In genomic region chr22:23838686-23839468, GRCh38 we compare ENCODE assay signal across 8 cellular contexts. TPM values are rescaled to one million over a fixed set of nuclear protein-coding genes. Genes with fewer than 3 reads are reported as not detected.
DNase-seq lines count a peak whose midpoint lies in the region; ATAC-seq and TF ChIP-seq lines count a peak whose summit lies in the region.

DERL3 (minus strand) TSS chr22:23839006; CDS start chr22:23838987, 19 bp downstream.

- H3K79me2 ChIP-seq in OCI-LY1 (ENCODE audit: insufficient read depth, low read length) = no peaks in the 10 kb centered on the region

- peak within 1 kb of the TSS; percentile 45; the same call in 1 of the 2 replicates for H3K9ac ChIP-seq in HUES48 (ENCODE audit: low read depth, low read length)
- H3K9ac ChIP-seq in OCI-LY1 (ENCODE audit: low read length) = peak within 1 kb of the TSS; percentile 62

- H3K4me1 Mint-ChIP-seq in CD8-positive, alpha-beta memory T cell = peaks cover 19 to 29% (median 19%) of the 10 kb centered on the region in 3 donors

- intact Hi-C loops in mucosa of descending colon (cut with DNase I, micrococcal nuclease) = no loop called here

- no peaks in the 10 kb centered on the region for H3K9me2 ChIP-seq in OCI-LY1 (ENCODE audit: low read depth, low read length)

- peak within 1 kb of the TSS; percentile 76 for H3K4me2 ChIP-seq in OCI-LY1 (ENCODE audit: low read length)

- TF ChIP-seq CTCF in OCI-LY1 (IDR thresholded peaks at IDR 0.05; ENCODE audit: low read length) (no peak), mucosa of descending colon (IDR thresholded peaks at IDR 0.05) (peak; percentile 8)

- H3K27ac ChIP-seq in CD8-positive, alpha-beta memory T cell (ENCODE audit: low read depth, low read length) = no peak within 1 kb of the TSS
- H3K27ac ChIP-seq in HUES48 (ENCODE audit: low read depth, low read length) = peak within 1 kb of the TSS; percentile 78
- H3K27ac ChIP-seq in OCI-LY1 (ENCODE audit: low read depth, low read length, poor library complexity, severe bottlenecking) = peak within 1 kb of the TSS; percentile 97
- H3K27ac ChIP-seq in epithelial cell of prostate = no peak within 1 kb of the TSS

- H3K36me3 Mint-ChIP-seq in CD8-positive, alpha-beta memory T cell = peaks cover 0 to 18% (median 0%) of the 10 kb centered on the region in 3 donors

- POLR2A ChIA-PET in CD8-positive, alpha-beta memory T cell (lab: Charles Lee) = interaction anchor here (1.5 kb wide), 1 partner anchor 18 kb away, joined by 7 read pairs; the partner anchor contains the start of gene SLC2A11

- H3K4me1 ChIP-seq in CD8-positive, alpha-beta memory T cell (ENCODE audit: insufficient read depth, low read length) = peaks cover 11% of the 10 kb centered on the region
- H3K4me1 ChIP-seq in HUES48 (ENCODE audit: control insufficient read depth, insufficient read depth, low read length) = peaks cover 9% of the 10 kb centered on the region; the same call in 1 of the 2 replicates
- H3K4me1 ChIP-seq in OCI-LY1 (ENCODE audit: insufficient read depth, low read length, severe bottlenecking) = peaks cover 52% of the 10 kb centered on the region
- peaks cover 13% of the 10 kb centered on the region for H3K4me1 ChIP-seq in mucosa of descending colon (ENCODE audit: low read depth)

- no peaks in the 10 kb centered on the region for H3K36me3 ChIP-seq in CD8-positive, alpha-beta memory T cell (ENCODE audit: insufficient read depth, low read length)
- H3K36me3 ChIP-seq in HUES48 (ENCODE audit: control insufficient read depth, insufficient read depth, low read length) (peaks cover 21% of the 10 kb centered on the region), OCI-LY1 (ENCODE audit: insufficient read depth, low read length) (peaks cover 36% of the 10 kb centered on the region), mucosa of descending colon (ENCODE audit: low read depth) (no peaks in the 10 kb centered on the region)

- peaks cover 0 to 2% of the 10 kb centered on the region in 2 donors for H3K27me3 Mint-ChIP-seq in CD8-positive, alpha-beta memory T cell

- H3K4me3 Mint-ChIP-seq in CD8-positive, alpha-beta memory T cell = peak within 1 kb of the TSS; percentile 76 to 93 (median 91)

- H3K4me3 ChIP-seq in CD8-positive, alpha-beta memory T cell (ENCODE audit: low read length) = peak within 1 kb of the TSS; percentile 67
- H3K4me3 ChIP-seq in HUES48 (ENCODE audit: low read depth, low read length) (peak within 1 kb of the TSS; percentile 87), OCI-LY1 (ENCODE audit: low read depth, low read length, poor library complexity, severe bottlenecking) (peak within 1 kb of the TSS; percentile 55), mucosa of descending colon (peak within 1 kb of the TSS; percentile 28)

- H3K27me3 ChIP-seq in CD8-positive, alpha-beta memory T cell (ENCODE audit: insufficient read depth, low read length, poor library complexity, severe bottlenecking) = no peaks in the 10 kb centered on the region
- H3K27me3 ChIP-seq in HUES48 (ENCODE audit: control insufficient read depth, insufficient read depth, low read length) (peaks cover 7% of the 10 kb centered on the region; the same call in 1 of the 2 replicates), OCI-LY1 (ENCODE audit: insufficient read depth, low read length) (no peaks in the 10 kb centered on the region)

- no peaks in the 10 kb centered on the region for H4K20me1 ChIP-seq in OCI-LY1 (ENCODE audit: insufficient read depth, low read length)

- ATAC-seq in GM21367 (IDR thresholded peaks at IDR 0.05; ENCODE audit: unreplicated experiment) (peak; percentile 64), mucosa of descending colon (peak; percentile 93)

- no peaks in the 10 kb centered on the region for H3F3A ChIP-seq in OCI-LY1 (ENCODE audit: insufficient read depth, low read length)

- peak within 1 kb of the TSS; percentile 67 to 98 (median 94) for H3K27ac Mint-ChIP-seq in CD8-positive, alpha-beta memory T cell

- no peak within 1 kb of the TSS for H2AFZ ChIP-seq in OCI-LY1 (ENCODE audit: low read length)

- CTCF ChIA-PET in CD8-positive, alpha-beta memory T cell (lab: Charles Lee) = interaction anchor here (1.3 to 3.0 kb wide), 2 partner anchors 11 kb away, joined by 4 to 14 read pairs; no protein-coding TSS in a partner anchor

- H3K9me3 Mint-ChIP-seq in CD8-positive, alpha-beta memory T cell = no peaks in the 10 kb centered on the region

- peak; percentile 89 to 96 (median 92) for DNase-seq in CD8-positive, alpha-beta memory T cell
- DNase-seq in activated T-cell treated with anti-CD3 and anti-CD28 coated beads for 4 hours (peak; percentile 88), epithelial cell of prostate (ENCODE audit: low read depth, low spot score) (peak; percentile 60), mucosa of descending colon (peak; percentile 99 to 100 (median 99))
- DNase-seq in stimulated activated CD8-positive, alpha-beta memory T cell treated with anti-CD3 and anti-CD28 coated beads, Interleukin-2, amount 100 ng/mL, for 48 hours (ENCODE audit: low read depth in 2 of 2) = peak; percentile 96

- no peaks in the 10 kb centered on the region for H3K9me3 ChIP-seq in CD8-positive, alpha-beta memory T cell (ENCODE audit: low read length)
- H3K9me3 ChIP-seq in HUES48 (ENCODE audit: control insufficient read depth, insufficient read depth, low read length) = no peaks in the 10 kb centered on the region
- H3K9me3 ChIP-seq in OCI-LY1 (ENCODE audit: low read length) = no peaks in the 10 kb centered on the region
- H3K9me3 ChIP-seq in mucosa of descending colon = no peaks in the 10 kb centered on the region

RNA-seq across cellular contexts. Expression of gene DERL3, which starts in this region (rescaled TPM):
- total RNA-seq in CD8-positive, alpha-beta memory T cell = 1 to 10 TPM; 5.4 to 5.8 TPM
- polyA plus RNA-seq in CD8-positive, alpha-beta memory T cell = 0.28 TPM
- total RNA-seq in mucosa of descending colon = 10 to 100 TPM in 1 of 3 donors, 1 to 10 TPM in 2; 4.4 to 18.8 (median 7.9) TPM

Comparison
In these comparisons a context has a peak if more than half of its experiments do, and no peak if none do; other contexts are left out.
1. H3K27ac ChIP-seq: peak in HUES48 (single experiment) and OCI-LY1 (single experiment); none in CD8-positive, alpha-beta memory T cell (single experiment) and epithelial cell of prostate (single experiment).
2. H3K4me3 ChIP-seq: peak in every context shown above with its lines; median percentile 87 in HUES48; 67 in CD8-positive, alpha-beta memory T cell; 55 in OCI-LY1; 28 in mucosa of descending colon.
3. Peak in every context shown above with its lines, with median percentiles within 50 percentile points of each other: DNase-seq.